Comparison of ENCODE assay signal across 10 cellular contexts in genomic region chr7:139094596-139094995, GRCh38. TPM values are rescaled to one million over a fixed set of nuclear protein-coding genes. Genes with fewer than 3 reads are reported as not detected.
A peak's percentile ranks its signal among the peaks of the same experiment; 100 is the strongest.
DNase-seq lines count a peak whose midpoint lies in the region; TF ChIP-seq lines count a peak whose summit lies in the region.
"Had no signal": no experiment of that assay in that cellular context is flagged by ENCODE, and none has a peak within 500 bp of the region (broad histone marks: within the 10 kb centered on the region; RNA-seq: fewer than 3 reads in every experiment).

No MANE protein-coding gene starts in this region.

- H3K36me3 ChIP-seq in OCI-LY1 (ENCODE audit: insufficient read depth, low read length) (peaks cover under 1% of the 10 kb centered on the region), esophagus (ENCODE audit: control insufficient read depth in 2 of 2, insufficient read depth in 2 of 2, low read length in 1 of 2) (peaks cover 0 to 2% of the 10 kb centered on the region in 2 donors)

- H3K4me1 ChIP-seq in OCI-LY1 (ENCODE audit: insufficient read depth, low read length, severe bottlenecking) = peaks cover 33% of the 10 kb centered on the region
- H3K4me1 ChIP-seq in esophagus (ENCODE audit: control insufficient read depth in 2 of 2, insufficient read depth in 2 of 2, low read length in 1 of 2) = peaks cover 0 to 2% of the 10 kb centered on the region in 2 donors

- no peaks in the 10 kb centered on the region for H3K79me2 ChIP-seq in OCI-LY1 (ENCODE audit: insufficient read depth, low read length)

- H3K27me3 ChIP-seq in OCI-LY1 (ENCODE audit: insufficient read depth, low read length) (no peaks in the 10 kb centered on the region), esophagus (ENCODE audit: control insufficient read depth in 1 of 2, insufficient read depth in 2 of 2, low read length in 2 of 2) (no peaks in the 10 kb centered on the region)

- peak overlapping the region; percentile 58 for H3K4me2 ChIP-seq in OCI-LY1 (ENCODE audit: low read length)

- H3K9me3 ChIP-seq in OCI-LY1 (ENCODE audit: low read length) (no peaks in the 10 kb centered on the region), esophagus (ENCODE audit: control insufficient read depth in 2 of 2, insufficient read depth in 1 of 2, low read depth in 1 of 2, low read length in 1 of 2) (no peaks in the 10 kb centered on the region)

- H2AFZ ChIP-seq in OCI-LY1 (ENCODE audit: low read length) = no peak overlapping the region

- TF ChIP-seq CTCF in OCI-LY1 (IDR thresholded peaks at IDR 0.05; ENCODE audit: low read length) = no peak

- DNase-seq in NCI-H2107 treated with DMSO at 0.1 percent for 48 hours (lab: John Stamatoyannopoulos, UW; ENCODE audit: unreplicated experiment) = peak; percentile 25
- DNase-seq in NCI-H2107 (lab: John Stamatoyannopoulos, UW) = no peak
- peak; percentile 39 for DNase-seq in stimulated activated CD8-positive, alpha-beta memory T cell treated with anti-CD3 and anti-CD28 coated beads, Interleukin-4, amount 100 ng/mL, for 48 hours
- no peak for DNase-seq in NOMO-1 treated with dmso at 0.1 percent for 144 hours (lab: John Stamatoyannopoulos, UW; ENCODE audit: unreplicated experiment)
- no peak for DNase-seq in NCI-H1092 (lab: John Stamatoyannopoulos, UW)
- DNase-seq in G401 (ENCODE audit: low spot score) = no peak
- DNase-seq: 8988T, NCI-H1092 treated with DMSO at 0.1 percent for 48 hours had no signal

- H4K20me1 ChIP-seq in OCI-LY1 (ENCODE audit: insufficient read depth, low read length) = no peaks in the 10 kb centered on the region

- 53 to 56% methylated on average over 9 of the region's 9 CpGs for WGBS in esophagus, 2 donors

- peak overlapping the region; percentile 78 for H3K27ac ChIP-seq in OCI-LY1 (ENCODE audit: low read depth, low read length, poor library complexity, severe bottlenecking)
- H3K27ac ChIP-seq in esophagus (ENCODE audit: low read depth in 2 of 2, low read length in 1 of 2) = peak overlapping the region; percentile 12 to 50

- H3K9me2 ChIP-seq in OCI-LY1 (ENCODE audit: low read depth, low read length) = no peaks in the 10 kb centered on the region

- H3K4me3 ChIP-seq in OCI-LY1 (ENCODE audit: low read depth, low read length, poor library complexity, severe bottlenecking) (peak overlapping the region; percentile 35), esophagus (ENCODE audit: low read depth in 1 of 2, low read length in 2 of 2) (peak overlapping the region in 1 of 2 donors; percentile 14)

- in situ Hi-C loops in G401 (cut with HindIII; ENCODE audit: low sequenced_read_pairs) = no loop called here

- H3K9ac ChIP-seq in OCI-LY1 (ENCODE audit: low read length) = peak overlapping the region; percentile 27; the same call in 1 of the 2 replicates

- H3F3A ChIP-seq in OCI-LY1 (ENCODE audit: insufficient read depth, low read length) = no peaks in the 10 kb centered on the region

RNA-seq across cellular contexts. Expression of gene ZC3HAV1, which starts 14.9 kb away (rescaled TPM):
- 1 to 10 TPM; 7.6 TPM for polyA plus RNA-seq in esophagus
- total RNA-seq in G401 (2014; rRNA removed; shearing (Covaris generic)) = 8.9 and 14.3 TPM in 2 replicates

RNA-seq across cellular contexts. Expression of gene ZC3HAV1L, which starts 58.8 kb away (rescaled TPM):
- polyA plus RNA-seq in esophagus = 1 to 10 TPM in 1 of 2 donors, under 1 TPM in 1; 0.92 to 1.1 TPM
- total RNA-seq in G401 (2014; rRNA removed; shearing (Covaris generic)) = 22.2 and 22.3 TPM in 2 replicates

Comparison
In these comparisons a context has a peak if more than half of its experiments do, and no peak if none do; other contexts are left out.
1. DNase-seq: peak in NCI-H2107 treated with DMSO at 0.1 percent for 48 hours (single experiment) and stimulated activated CD8-positive, alpha-beta memory T cell treated with anti-CD3 and anti-CD28 coated beads, Interleukin-4, amount 100 ng/mL, for 48 hours (single experiment); none in NCI-H2107 (single experiment), NOMO-1 treated with dmso at 0.1 percent for 144 hours (single experiment), NCI-H1092 (single experiment) and G401 (single experiment).